Comparison of ENCODE assay signal across 8 cellular contexts in genomic region chr5:174347183-174347582, GRCh38.
"Had no signal": no experiment of that assay in that cellular context is flagged by ENCODE, and none has a peak within 500 bp of the region (broad histone marks: within the 10 kb centered on the region; RNA-seq: fewer than 3 reads in every experiment).

No MANE protein-coding gene starts in this region.

- H3K36me3 ChIP-seq: HAP-1 had no signal

- DNase-seq: GM23248, H7, IMR-90, KG1 had no signal

- FAIRE-seq: HTR-8/SVneo, K562 had no signal

- H3K9ac ChIP-seq: GM23248 had no signal

- H3K27ac ChIP-seq: GM23248 had no signal

- H3K4me1 ChIP-seq: HAP-1 had no signal

- H3K9me3 ChIP-seq: HAP-1 had no signal

- H2AFZ ChIP-seq: GM23248 had no signal

- ATAC-seq: HCT116, K562 had no signal

- H3K4me3 ChIP-seq: GM23248, HAP-1, K562 had no signal
